ENCODE assay signal across 10 cellular contexts in genomic region chr2:128753321-128753720, GRCh38.
"Had no signal": no experiment of that assay in that cellular context is flagged by ENCODE, and none has a peak within 500 bp of the region (broad histone marks: within the 10 kb centered on the region; RNA-seq: fewer than 3 reads in every experiment).

No MANE protein-coding gene starts in this region.

- DNase-seq: activated CD4-positive, alpha-beta T cell treated with anti-CD3 and anti-CD28 coated beads, Interleukin-2, amount 10 ng/mL, durations not matched to agents 7 days and 5 days; activated CD4-positive, CD25-positive, alpha-beta regulatory T cell; activated T-cell treated with anti-CD3 and anti-CD28 coated beads, Interleukin-2, amount 50 U/mL, for 1 hour; amniotic stem cell; foreskin keratinocyte; stimulated activated CD4-positive, alpha-beta T cell treated with anti-CD3 and anti-CD28 coated beads, Interleukin-2, amount 100 ng/mL, for 24 hours; stimulated activated naive CD8-positive, alpha-beta T cell treated with anti-CD3 and anti-CD28 coated beads, Interleukin-15, Interleukin-2, amounts not matched to agents 100 U/mL and 50 U/mL, for 24 hours; upper lobe of right lung had no signal

- H3K4me3 ChIP-seq: suprapubic skin, upper lobe of right lung had no signal

- H3K9me3 ChIP-seq: suprapubic skin, upper lobe of right lung had no signal

- ATAC-seq: foreskin keratinocyte; SK-N-SH treated with all-trans-retinoic acid at 6 μM for 48 hours; stimulated activated naive CD8-positive, alpha-beta T cell treated with anti-CD3 and anti-CD28 coated beads, Interleukin-15, Interleukin-2, amounts not matched to agents 100 U/mL and 50 U/mL, for 24 hours had no signal

- H3K4me1 ChIP-seq: foreskin keratinocyte had no signal

- H3K36me3 ChIP-seq: suprapubic skin, upper lobe of right lung had no signal

- H3K27ac ChIP-seq: foreskin keratinocyte, suprapubic skin, upper lobe of right lung had no signal

- H3K27me3 ChIP-seq: foreskin keratinocyte, suprapubic skin, upper lobe of right lung had no signal
